8 cellular contexts compared by ENCODE assay signal in genomic region chr11:123062892-123063395, GRCh38. TPM values are rescaled to one million over a fixed set of nuclear protein-coding genes. Genes with fewer than 3 reads are reported as not detected.
A peak's percentile ranks its signal among the peaks of the same experiment; 100 is the strongest.
DNase-seq lines count a peak whose midpoint lies in the region; ATAC-seq, FAIRE-seq and TF ChIP-seq lines count a peak whose summit lies in the region.

No MANE protein-coding gene starts in this region.

- peak overlapping the region; percentile 100 for H2BK5ac ChIP-seq in trophoblast cell (ENCODE audit: low read depth, low read length, poor library complexity)

- DNase-seq in GM12892 (ENCODE audit: insufficient read length) (no peak), WERI-Rb-1 (no peak), trophoblast cell (peak; percentile 12 to 55), HK-2 (ENCODE audit: unreplicated experiment) (no peak), occipital lobe (lab: John Stamatoyannopoulos, UW) (no peak)

- peaks cover 5 to 65% (median 27%) of the 10 kb centered on the region in 3 donors for H3K4me1 ChIP-seq in gastroesophageal sphincter
- H3K4me1 ChIP-seq in trophoblast cell (ENCODE audit: control insufficient read depth in 1 of 2, insufficient read depth in 2 of 2, low read length in 2 of 2): peaks cover 3 to 5% of the 10 kb centered on the region in 2 experiments

- peak overlapping the region; percentile 89 for H2AK5ac ChIP-seq in trophoblast cell (ENCODE audit: low read length)

- H2BK120ac ChIP-seq in trophoblast cell (ENCODE audit: insufficient read depth, low read length, poor library complexity): peak overlapping the region; percentile 98

- H3K79me2 ChIP-seq in trophoblast cell (ENCODE audit: control insufficient read depth, insufficient read depth, low read length, poor library complexity): peaks cover 19% of the 10 kb centered on the region

- ATAC-seq in HG03342 (IDR thresholded peaks at IDR 0.05; ENCODE audit: unreplicated experiment) (peak; percentile 1), gastroesophageal sphincter (no peak), GM18868 (IDR thresholded peaks at IDR 0.05; ENCODE audit: unreplicated experiment) (no peak)

- H4K8ac ChIP-seq in trophoblast cell (ENCODE audit: low read depth, low read length): peak overlapping the region; percentile 99

- peak overlapping the region; percentile 99 for H3K27ac ChIP-seq in WERI-Rb-1
- peak overlapping the region; percentile 99 to 100 (median 99) for H3K27ac ChIP-seq in gastroesophageal sphincter
- peak overlapping the region; percentile 99 for H3K27ac ChIP-seq in trophoblast cell (ENCODE audit: low read depth, low read length)

- peak overlapping the region; percentile 99 for H4K91ac ChIP-seq in trophoblast cell (ENCODE audit: low read depth, low read length)

- peak; percentile 64; the same call in 1 of the 2 replicates for TF ChIP-seq POLR2A in GM12892 (IDR thresholded peaks at IDR 0.05; ENCODE audit: low read depth, low read length)
- TF ChIP-seq POLR2A in gastroesophageal sphincter (IDR thresholded peaks at IDR 0.05): peak; percentile 1 to 46

- H3K14ac ChIP-seq in trophoblast cell (ENCODE audit: low read length): peak overlapping the region; percentile 98

- no peak overlapping the region for H2BK12ac ChIP-seq in trophoblast cell (ENCODE audit: low read length)

- H3K4ac ChIP-seq in trophoblast cell (ENCODE audit: low read depth, low read length): peak overlapping the region; percentile 97

- TF ChIP-seq EP300 in gastroesophageal sphincter (IDR thresholded peaks at IDR 0.05): no peak

- no peak overlapping the region for H3K23ac ChIP-seq in trophoblast cell (ENCODE audit: low read length)

- H3K9ac ChIP-seq in trophoblast cell (ENCODE audit: low read length): peak overlapping the region; percentile 97

- H3K27me3 ChIP-seq in WERI-Rb-1 (ENCODE audit: insufficient read depth, low read depth, severe bottlenecking) (no peaks in the 10 kb centered on the region), gastroesophageal sphincter (no peaks in the 10 kb centered on the region), trophoblast cell (ENCODE audit: insufficient read depth, low read length) (no peaks in the 10 kb centered on the region)

- peak overlapping the region; percentile 80 for H2AFZ ChIP-seq in trophoblast cell (ENCODE audit: insufficient read depth, low read length, poor library complexity)

- WGBS in gastroesophageal sphincter (ENCODE audit: low coverage in 1 of 2), 2 donors: 0 to 2% methylated on average over 6 to 7 of the region's 29 CpGs
- WGBS in trophoblast cell (ENCODE audit: extremely low coverage, insufficient coverage, insufficient read length): no CpG with 5 or more reads among the region's 29 CpGs

- peaks cover 57% of the 10 kb centered on the region for H3K36me3 ChIP-seq in WERI-Rb-1
- peaks cover 7 to 33% of the 10 kb centered on the region in 2 donors for H3K36me3 ChIP-seq in gastroesophageal sphincter
- H3K36me3 ChIP-seq in trophoblast cell (ENCODE audit: control insufficient read depth in 1 of 2, insufficient read depth in 2 of 2, low read length in 2 of 2): peaks cover 11 to 30% of the 10 kb centered on the region in 2 experiments

- H3K4me3 ChIP-seq in WERI-Rb-1 (ENCODE audit: low read depth, low read length) (peak overlapping the region; percentile 99), gastroesophageal sphincter (peak overlapping the region; percentile 69 to 91), trophoblast cell (ENCODE audit: low read depth, low read length) (peak overlapping the region; percentile 84)

- peak overlapping the region; percentile 64 for H3K4me2 ChIP-seq in trophoblast cell (ENCODE audit: low read length)

- H3K9me3 ChIP-seq in WERI-Rb-1 (ENCODE audit: severe bottlenecking) (no peaks in the 10 kb centered on the region), gastroesophageal sphincter (no peaks in the 10 kb centered on the region), trophoblast cell (ENCODE audit: insufficient read depth, low read depth, low read length) (peaks cover 1% of the 10 kb centered on the region)

- H3K18ac ChIP-seq in trophoblast cell (ENCODE audit: low read length): peak overlapping the region; percentile 99

- TF ChIP-seq CTCF in WERI-Rb-1 (IDR thresholded peaks at IDR 0.05; ENCODE audit: low read depth, low read length) (no peak), gastroesophageal sphincter (IDR thresholded peaks at IDR 0.05) (no peak)

- H3K79me1 ChIP-seq in trophoblast cell (ENCODE audit: low read length): peaks cover 15% of the 10 kb centered on the region

- peak overlapping the region; percentile 99 for H4K12ac ChIP-seq in trophoblast cell (ENCODE audit: low read depth, low read length)

- peak; percentile 78 for FAIRE-seq in GM12892 (lab: Jason Lieb, UNC)

RNA-seq across cellular contexts. Expression of gene HSPA8, which starts 1.0 kb away (rescaled TPM):
- 2,065 TPM for polyA plus RNA-seq in GM12892 (2012; ENCODE audit: missing spikeins)
- total RNA-seq in gastroesophageal sphincter (1,000 to 10,000 TPM in 3 of 4 donors, 100 to 1,000 TPM in 1; 976 to 1,475 (median 1,128) TPM), occipital lobe (3,421 TPM)
- polyA plus RNA-seq in trophoblast cell (2013): 930 and 947 TPM in 2 replicates

Comparison
In these comparisons a context has a peak if more than half of its experiments do, and no peak if none do; other contexts are left out.
1. DNase-seq: peak in trophoblast cell (2 of 2); none in GM12892 (single experiment), WERI-Rb-1 (single experiment), HK-2 (single experiment) and occipital lobe (single experiment).
2. Peak in every context shown above with its lines, with median percentiles within 50 percentile points of each other: H3K27ac ChIP-seq and H3K4me3 ChIP-seq.